In genomic region chr11:59102259-59102765, GRCh38 we compare ENCODE assay signal across 8 cellular contexts. TPM values are rescaled to one million over a fixed set of nuclear protein-coding genes. Genes with fewer than 3 reads are reported as not detected.
DNase-seq lines count a peak whose midpoint lies in the region; ATAC-seq and TF ChIP-seq lines count a peak whose summit lies in the region.

No MANE protein-coding gene starts in this region.

- H3K27me3 ChIP-seq in trophoblast cell (ENCODE audit: insufficient read depth, low read length) = no peaks in the 10 kb centered on the region
- H3K27me3 ChIP-seq in aorta (ENCODE audit: control insufficient read depth in 1 of 2, insufficient read depth in 2 of 2, low read length in 1 of 2) = no peaks in the 10 kb centered on the region

- H3K23ac ChIP-seq in trophoblast cell (ENCODE audit: low read length) = no peak overlapping the region

- H3K27ac ChIP-seq in trophoblast cell (ENCODE audit: low read depth, low read length) (no peak overlapping the region), aorta (ENCODE audit: low read depth in 1 of 2, low read length in 2 of 2) (no peak overlapping the region)

- no peaks in the 10 kb centered on the region for H3K36me3 Mint-ChIP-seq in HFFc6 (ENCODE audit: low read depth)

- H3K36me3 ChIP-seq in trophoblast cell (ENCODE audit: control insufficient read depth in 1 of 2, insufficient read depth in 2 of 2, low read length in 2 of 2) = no peaks in the 10 kb centered on the region
- H3K36me3 ChIP-seq in aorta (ENCODE audit: control insufficient read depth in 1 of 2, insufficient read depth in 2 of 2, low read length in 1 of 2) = no peaks in the 10 kb centered on the region

- H3K4me1 Mint-ChIP-seq in HFFc6 (ENCODE audit: low read depth) = peaks cover 26% of the 10 kb centered on the region

- no peaks in the 10 kb centered on the region for H3K9me3 ChIP-seq in trophoblast cell (ENCODE audit: insufficient read depth, low read depth, low read length)
- no peaks in the 10 kb centered on the region for H3K9me3 ChIP-seq in aorta (ENCODE audit: control insufficient read depth, low read length)

- H3K4ac ChIP-seq in trophoblast cell (ENCODE audit: low read depth, low read length) = no peak overlapping the region

- no peak overlapping the region for H2AFZ ChIP-seq in trophoblast cell (ENCODE audit: insufficient read depth, low read length, poor library complexity)

- no peaks in the 10 kb centered on the region for H3K9me3 Mint-ChIP-seq in HFFc6

- H3K27ac Mint-ChIP-seq in HFFc6 = no peak overlapping the region

- no peak overlapping the region for H3K9ac ChIP-seq in trophoblast cell (ENCODE audit: low read length)

- H3K27me3 Mint-ChIP-seq in HFFc6 (ENCODE audit: insufficient read depth) = peaks cover 7% of the 10 kb centered on the region

- H4K91ac ChIP-seq in trophoblast cell (ENCODE audit: low read depth, low read length) = no peak overlapping the region

- H3K14ac ChIP-seq in trophoblast cell (ENCODE audit: low read length) = no peak overlapping the region

- no peaks in the 10 kb centered on the region for H3K79me2 ChIP-seq in trophoblast cell (ENCODE audit: control insufficient read depth, insufficient read depth, low read length, poor library complexity)

- H3K4me3 ChIP-seq in foreskin fibroblast (ENCODE audit: low read depth in 1 of 2, low read length in 2 of 2) = peak overlapping the region; percentile 40 to 56
- H3K4me3 ChIP-seq in trophoblast cell (ENCODE audit: low read depth, low read length) = no peak overlapping the region
- H3K4me3 ChIP-seq in aorta (ENCODE audit: low read length in 2 of 2) = no peak overlapping the region

- TF ChIP-seq CTCF in GM12874 (IDR thresholded peaks at IDR 0.05; ENCODE audit: insufficient read depth, low read depth, low read length) (peak; percentile 57), HFFc6 (IDR thresholded peaks at IDR 0.05) (peak; percentile 41; the same call in 1 of the 2 replicates), foreskin fibroblast (IDR thresholded peaks at IDR 0.05; ENCODE audit: low read depth, low read length) (peak; percentile 32)

- H4K8ac ChIP-seq in trophoblast cell (ENCODE audit: low read depth, low read length) = no peak overlapping the region

- H2BK120ac ChIP-seq in trophoblast cell (ENCODE audit: insufficient read depth, low read length, poor library complexity) = no peak overlapping the region

- peak; percentile 13 for DNase-seq in HFFc6
- DNase-seq in NCI-H748 treated with DMSO at 0.1 percent for 48 hours (lab: John Stamatoyannopoulos, UW) = peak; percentile 34
- peak; percentile 26 for DNase-seq in activated T-helper 1 cell treated with Interleukin-2 at 50 U/mL for 16 hours (ENCODE audit: low read depth)
- DNase-seq in foreskin fibroblast = peak; percentile 24 to 72
- peak; percentile 12 to 33 for DNase-seq in trophoblast cell
- peak; percentile 69 to 77 for DNase-seq in aorta
- DNase-seq in NCI-H2171 (lab: John Stamatoyannopoulos, UW) = no peak

- no peak overlapping the region for H2BK12ac ChIP-seq in trophoblast cell (ENCODE audit: low read length)

- no CpG with 5 or more reads among the region's 23 CpGs for WGBS in trophoblast cell (ENCODE audit: extremely low coverage, insufficient coverage, insufficient read length)
- 7 to 9% methylated on average over 23 of the region's 23 CpGs for WGBS in aorta, 2 donors

- no peak overlapping the region for H2AK5ac ChIP-seq in trophoblast cell (ENCODE audit: low read length)

- no peak overlapping the region for H2BK5ac ChIP-seq in trophoblast cell (ENCODE audit: low read depth, low read length, poor library complexity)

- H3K18ac ChIP-seq in trophoblast cell (ENCODE audit: low read length) = no peak overlapping the region

- H4K12ac ChIP-seq in trophoblast cell (ENCODE audit: low read depth, low read length) = no peak overlapping the region

- intact Hi-C loops in aorta (cut with DNase I) = loop anchor here in 1 of 2 donors (5.0 kb wide), 1 partner anchor 35 kb away; no protein-coding TSS in a partner anchor

- no peak for ATAC-seq in aorta (ENCODE audit: low FRiP score)

- H3K4me1 ChIP-seq in trophoblast cell (ENCODE audit: control insufficient read depth in 1 of 2, insufficient read depth in 2 of 2, low read length in 2 of 2) (peaks cover 4 to 6% of the 10 kb centered on the region in 2 experiments), aorta (ENCODE audit: control insufficient read depth in 1 of 2, insufficient read depth in 2 of 2, low read length in 2 of 2) (no peaks in the 10 kb centered on the region)

- H3K79me1 ChIP-seq in trophoblast cell (ENCODE audit: low read length) = no peaks in the 10 kb centered on the region

- H3K4me2 ChIP-seq in trophoblast cell (ENCODE audit: low read length) = peak overlapping the region; percentile 69

- H3K4me3 Mint-ChIP-seq in HFFc6 = peak overlapping the region; percentile 78

RNA-seq across cellular contexts. Expression of gene FAM111B, which starts 4.7 kb away (rescaled TPM):
- 10 to 100 TPM in 5 of 6 experiments, 1 to 10 TPM in 1; 6.1 to 16.7 (median 13.5) TPM for total RNA-seq in HFFc6 (2021; fragmentation: NEBNext Ultra II Directional; extraction: Animal tissue kit (Norgen Biotek cat#: 25700))
- 6.6 and 6.9 TPM in 2 replicates for polyA plus RNA-seq in trophoblast cell (2013)
- total RNA-seq in aorta = under 1 TPM; 0.65 to 0.87 TPM
- under 1 TPM; 0.20 to 0.25 TPM for polyA plus RNA-seq in aorta

RNA-seq across cellular contexts. Expression of gene GLYATL1B, which starts 16.2 kb away (rescaled TPM):
- not detected for total RNA-seq in HFFc6 (2021; fragmentation: NEBNext Ultra II Directional; extraction: Animal tissue kit (Norgen Biotek cat#: 25700))
- not detected in 2 replicates for polyA plus RNA-seq in trophoblast cell (2013)
- not detected for total RNA-seq in aorta
- polyA plus RNA-seq in aorta = not detected

RNA-seq across cellular contexts. Expression of gene FAM111A, which starts 40.3 kb away (rescaled TPM):
- 10 to 100 TPM; 28.7 to 56.6 (median 46.7) TPM for total RNA-seq in HFFc6 (2021; fragmentation: NEBNext Ultra II Directional; extraction: Animal tissue kit (Norgen Biotek cat#: 25700))
- polyA plus RNA-seq in trophoblast cell (2013) = 16.6 and 19.2 TPM in 2 replicates
- total RNA-seq in aorta = 10 to 100 TPM; 19.0 to 49.0 TPM
- polyA plus RNA-seq in aorta = 10 to 100 TPM in 1 of 2 donors, 1 to 10 TPM in 1; 5.8 to 29.6 TPM

Comparison
In these comparisons a context has a peak if more than half of its experiments do, and no peak if none do; other contexts are left out.
1. H3K4me3 ChIP-seq: peak in foreskin fibroblast (2 of 2); none in trophoblast cell (single experiment) and aorta (0 of 2).
2. Peak in every context shown above with its lines, with median percentiles within 50 percentile points of each other: CTCF ChIP-seq.